Comparison of ENCODE assay signal across 24 cellular contexts in the genomic region with DNA sequence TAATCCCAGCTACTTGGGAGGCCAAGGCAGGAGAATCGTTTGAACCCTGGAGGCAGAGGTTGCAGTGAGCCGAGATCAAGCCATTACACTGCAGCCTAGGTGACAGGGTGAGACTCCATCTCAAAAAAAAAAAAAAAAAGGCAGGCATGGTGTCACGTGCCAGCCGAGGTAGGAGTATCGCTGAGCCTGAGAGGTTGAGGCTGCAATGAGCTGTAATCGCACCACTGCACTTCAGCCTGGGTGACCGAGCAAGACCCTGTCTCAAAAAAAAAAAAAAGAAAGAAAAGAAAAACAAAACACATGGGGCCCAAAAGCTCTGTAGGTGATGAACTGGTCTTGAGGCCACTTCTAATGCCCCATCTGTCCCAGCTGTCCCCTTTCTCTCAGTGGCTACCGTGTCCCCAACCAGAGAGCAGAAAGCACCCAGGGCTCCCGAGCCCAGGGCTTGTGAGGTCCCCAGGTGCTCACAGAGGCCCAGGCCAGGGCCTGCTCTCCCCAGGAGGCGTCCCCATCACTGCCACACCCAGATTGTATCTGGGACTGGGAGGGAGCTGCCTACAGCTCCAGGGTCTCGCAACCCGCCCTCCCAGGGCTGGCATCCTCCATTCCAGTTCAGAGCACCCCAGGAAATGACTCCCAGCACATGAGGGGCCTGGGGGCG. TPM values are rescaled to one million over a fixed set of nuclear protein-coding genes. Genes with fewer than 3 reads are reported as not detected.
A peak's percentile ranks its signal among the peaks of the same experiment; 100 is the strongest.
DNase-seq lines count a peak whose midpoint lies in the region; ATAC-seq and TF ChIP-seq lines count a peak whose summit lies in the region.
"Had no signal": no experiment of that assay in that cellular context is flagged by ENCODE, and none has a peak within 500 bp of the region (broad histone marks: within the 10 kb centered on the region; RNA-seq: fewer than 3 reads in every experiment).

No MANE protein-coding gene starts in this region.

- peaks cover 0 to 50% (median 0%) of the 10 kb centered on the region in 11 experiments; a peak in 4 of 22 replicates for H4K20me1 ChIP-seq in BLaER1 treated with 17β-estradiol and CSF1 and Interleukin-3, amounts not matched to agents 10 nM and 100 nM
- no peaks in the 10 kb centered on the region for H4K20me1 ChIP-seq in Karpas-422 (ENCODE audit: insufficient read depth, low read depth, low read length)

- H3K79me2 ChIP-seq in Karpas-422 (ENCODE audit: low read length) = no peaks in the 10 kb centered on the region

- ATAC-seq in gastrocnemius medialis (no peak), HG03045 (IDR thresholded peaks at IDR 0.05; ENCODE audit: unreplicated experiment) (no peak), lower lobe of right lung (no peak)
- ATAC-seq: PC-3 had no signal

- H2AFZ ChIP-seq in Karpas-422 (ENCODE audit: low read length) = no peak overlapping the region

- no peaks in the 10 kb centered on the region for H3K27me3 ChIP-seq in BLaER1 treated with 17β-estradiol and CSF1 and Interleukin-3, amounts not matched to agents 10 nM and 100 nM
- no peaks in the 10 kb centered on the region for H3K27me3 ChIP-seq in Karpas-422 (ENCODE audit: low read length)
- H3K27me3 ChIP-seq in gastrocnemius medialis = no peaks in the 10 kb centered on the region
- no peaks in the 10 kb centered on the region for H3K27me3 ChIP-seq in colonic mucosa
- no peaks in the 10 kb centered on the region for H3K27me3 ChIP-seq in lower lobe of right lung (ENCODE audit: low read depth)

- in situ Hi-C loops in gastrocnemius medialis (cut with MboI; ENCODE audit: low sequenced_read_pairs in 4 of 4) = no loop called here

- H3K9ac ChIP-seq in BLaER1 treated with 17β-estradiol and CSF1 and Interleukin-3, amounts not matched to agents 10 nM and 100 nM = no peak overlapping the region
- no peak overlapping the region for H3K9ac ChIP-seq in Karpas-422 (ENCODE audit: low read length)
- no peak overlapping the region for H3K9ac ChIP-seq in colonic mucosa (ENCODE audit: low read depth in 2 of 2, low read length in 2 of 2)
- H3K9ac ChIP-seq: KMS-11 had no signal

- TF ChIP-seq CTCF in gastrocnemius medialis (IDR thresholded peaks at IDR 0.05 in 4 of 5, conservative IDR thresholded peaks at IDR 0.05 in 1 of 5) (no peak), colonic mucosa (IDR thresholded peaks at IDR 0.05) (no peak), lower lobe of right lung (IDR thresholded peaks at IDR 0.05) (no peak)

- H3K9me2 ChIP-seq in Karpas-422 (replicated peaks; ENCODE audit: insufficient read depth, low read length) = no peaks in the 10 kb centered on the region

- peak overlapping the region in 8 of 11 experiments; percentile 14 to 35 (median 28); a peak in 7 of 22 replicates for H3K4me2 ChIP-seq in BLaER1 treated with 17β-estradiol and CSF1 and Interleukin-3, amounts not matched to agents 10 nM and 100 nM
- no peak overlapping the region for H3K4me2 ChIP-seq in Karpas-422 (ENCODE audit: low read depth, low read length, poor library complexity, severe bottlenecking)
- H3K4me2 ChIP-seq: KMS-11 had no signal

- H3K9me3 ChIP-seq in BLaER1 treated with 17β-estradiol and CSF1 and Interleukin-3, amounts not matched to agents 10 nM and 100 nM (replicated peaks in 1 of 11) = no peaks in the 10 kb centered on the region
- H3K9me3 ChIP-seq in Karpas-422 (ENCODE audit: low read length) (no peaks in the 10 kb centered on the region), gastrocnemius medialis (no peaks in the 10 kb centered on the region), colonic mucosa (no peaks in the 10 kb centered on the region), lower lobe of right lung (no peaks in the 10 kb centered on the region)

- TF ChIP-seq POLR2A in gastrocnemius medialis (IDR thresholded peaks at IDR 0.05) = no peak

- DNase-seq in Karpas-422 = peak; percentile 59
- DNase-seq in kidney tubule cell (ENCODE audit: low spot score) = peak; percentile 47
- DNase-seq in gastrocnemius medialis = no peak
- DNase-seq in colonic mucosa = no peak
- DNase-seq in lower lobe of right lung = no peak
- DNase-seq: AML-193, DMS53, GDM1, NCI-H1105, NCI-H146, NCI-H2081, NCI-H446 treated with DMSO at 0.1 percent for 48 hours, NCI-H526 treated with DMSO at 0.1 percent for 48 hours, PC-3, SHP77, SW 1271 had no signal

- H3K4me3 ChIP-seq in BLaER1 treated with 17β-estradiol and CSF1 and Interleukin-3, amounts not matched to agents 10 nM and 100 nM = no peak overlapping the region
- H3K4me3 ChIP-seq in Karpas-422 (ENCODE audit: low read length) (no peak overlapping the region), gastrocnemius medialis (no peak overlapping the region), colonic mucosa (no peak overlapping the region), lower lobe of right lung (no peak overlapping the region)

- H3K4me1 ChIP-seq in BLaER1 treated with 17β-estradiol and CSF1 and Interleukin-3, amounts not matched to agents 10 nM and 100 nM = peaks cover 21 to 80% (median 71%) of the 10 kb centered on the region in 10 experiments
- H3K4me1 ChIP-seq in Karpas-422 (ENCODE audit: low read length) (peaks cover 7% of the 10 kb centered on the region), gastrocnemius medialis (peaks cover 38 to 45% of the 10 kb centered on the region in 2 donors), colonic mucosa (peaks cover 7% of the 10 kb centered on the region), lower lobe of right lung (peaks cover 3% of the 10 kb centered on the region)

- H3K27ac ChIP-seq in BLaER1 treated with 17β-estradiol and CSF1 and Interleukin-3, amounts not matched to agents 10 nM and 100 nM = peak overlapping the region in 2 of 11 experiments; percentile 6 to 29; a peak in 1 of 22 replicates
- H3K27ac ChIP-seq in Karpas-422 (ENCODE audit: low read length) (no peak overlapping the region), gastrocnemius medialis (peak overlapping the region; percentile 91 to 100 (median 98)), colonic mucosa (no peak overlapping the region), lower lobe of right lung (no peak overlapping the region)
- H3K27ac ChIP-seq: HL-60, KMS-11 had no signal

- intact Hi-C loops in gastrocnemius medialis (cut with DNase I; ENCODE audit: low total_unique reads) = no loop called here
- intact Hi-C loops in colonic mucosa (cut with DNase I) = no loop called here
- intact Hi-C loops in lower lobe of right lung (cut with DNase I) = no loop called here

- H3K36me3 ChIP-seq in BLaER1 treated with 17β-estradiol and CSF1 and Interleukin-3, amounts not matched to agents 10 nM and 100 nM = no peaks in the 10 kb centered on the region
- H3K36me3 ChIP-seq in Karpas-422 (ENCODE audit: insufficient read depth, low read length) = no peaks in the 10 kb centered on the region
- peaks cover 0 to 36% of the 10 kb centered on the region in 2 donors for H3K36me3 ChIP-seq in gastrocnemius medialis
- H3K36me3 ChIP-seq in colonic mucosa = no peaks in the 10 kb centered on the region
- H3K36me3 ChIP-seq in lower lobe of right lung = no peaks in the 10 kb centered on the region

RNA-seq across cellular contexts. Expression of a gene that starts 8.5 kb away (rescaled TPM):
- not detected in 2 replicates for total RNA-seq in Karpas-422 (2014; rRNA removed; shearing (Covaris generic); ENCODE audit: low replicate concordance)
- total RNA-seq in gastrocnemius medialis (100 to 1,000 TPM in 3 of 4 donors, 10 to 100 TPM in 1; 37.9 to 224 (median 142) TPM), colonic mucosa (under 1 TPM; 0.07 to 0.13 TPM), lower lobe of right lung (0.71 TPM)
- total RNA-seq: HepG2, PC-3, RPMI7951 had no signal

RNA-seq across cellular contexts. Expression of a gene that starts 11.8 kb away (rescaled TPM):
- 2.8 and 4.1 TPM in 2 replicates for total RNA-seq in Karpas-422 (2014; rRNA removed; shearing (Covaris generic); ENCODE audit: low replicate concordance)
- 1 to 10 TPM in 2 of 4 donors, under 1 TPM in 2; 0.46 to 3.3 (median 1.3) TPM for total RNA-seq in gastrocnemius medialis
- under 1 TPM in 1 of 2 donors, not detected in 1; 0.50 TPM for total RNA-seq in colonic mucosa
- not detected for total RNA-seq in lower lobe of right lung
- total RNA-seq: HepG2 had no signal

RNA-seq across cellular contexts. Expression of a gene that starts 46.9 kb away (rescaled TPM):
- total RNA-seq in Karpas-422 (2014; rRNA removed; shearing (Covaris generic); ENCODE audit: low replicate concordance) = 1.0 TPM in 2 replicates
- total RNA-seq in gastrocnemius medialis = under 1 TPM in 1 of 4 donors, not detected in 3; 0.11 TPM
- under 1 TPM; 0.08 to 0.12 TPM for total RNA-seq in colonic mucosa
- 0.09 TPM for total RNA-seq in lower lobe of right lung
- total RNA-seq: A172, HT-29, PC-3 had no signal

RNA-seq across cellular contexts. Expression of a gene that starts 56.5 kb away (rescaled TPM):
- total RNA-seq in Karpas-422 (2014; rRNA removed; shearing (Covaris generic); ENCODE audit: low replicate concordance) = 36.8 and 50.7 TPM in 2 replicates
- total RNA-seq in gastrocnemius medialis (10 to 100 TPM; 16.6 to 30.1 (median 23.3) TPM), colonic mucosa (10 to 100 TPM; 27.8 to 50.3 TPM), lower lobe of right lung (43.4 TPM)

Comparison
In these comparisons a context has a peak if more than half of its experiments do, and no peak if none do; other contexts are left out.
1. H3K27ac ChIP-seq: peak in gastrocnemius medialis (4 of 4); none in Karpas-422 (single experiment), colonic mucosa (single experiment) and lower lobe of right lung (single experiment).
2. DNase-seq: peak in Karpas-422 (single experiment) and kidney tubule cell (single experiment); none in gastrocnemius medialis (0 of 2), colonic mucosa (single experiment) and lower lobe of right lung (single experiment).
3. RNA of a gene that starts 8.5 kb away (total RNA-seq): 37.9 to 224 TPM in gastrocnemius medialis; 0.71 TPM in lower lobe of right lung (single experiment), 0.07 to 0.13 TPM in colonic mucosa and not detected in Karpas-422; every median in the first group is over 10 times any median in the second.